Comparison of ENCODE assay signal across 1 cellular context in genomic region chr5:95686661-95687060, GRCh38.
TF ChIP-seq lines count a peak whose summit lies in the region.

No MANE protein-coding gene starts in this region.

TF ChIP-seq in K562, 482 proteins besides CTCF, POLR2A, EP300 and RAD21:
- TF ChIP-seq, protein P1, sequence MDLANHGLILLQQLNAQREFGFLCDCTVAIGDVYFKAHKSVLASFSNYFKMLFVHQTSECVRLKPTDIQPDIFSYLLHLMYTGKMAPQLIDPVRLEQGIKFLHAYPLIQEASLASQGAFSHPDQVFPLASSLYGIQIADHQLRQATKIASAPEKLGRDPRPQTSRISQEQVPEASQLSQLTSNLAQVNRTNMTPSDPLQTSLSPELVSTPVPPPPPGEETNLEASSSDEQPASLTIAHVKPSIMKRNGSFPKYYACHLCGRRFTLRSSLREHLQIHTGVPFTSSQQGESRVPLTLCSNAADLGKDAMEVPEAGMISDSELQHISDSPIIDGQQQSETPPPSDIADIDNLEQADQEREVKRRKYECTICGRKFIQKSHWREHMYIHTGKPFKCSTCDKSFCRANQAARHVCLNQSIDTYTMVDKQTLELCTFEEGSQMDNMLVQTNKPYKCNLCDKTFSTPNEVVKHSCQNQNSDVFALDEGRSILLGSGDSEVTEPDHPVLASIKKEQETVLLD (IDR thresholded peaks at IDR 0.05), result 0 out of 2 replicates have a peak, but pooled peaks have one; percentile 18
- TF ChIP-seq, protein P2, sequence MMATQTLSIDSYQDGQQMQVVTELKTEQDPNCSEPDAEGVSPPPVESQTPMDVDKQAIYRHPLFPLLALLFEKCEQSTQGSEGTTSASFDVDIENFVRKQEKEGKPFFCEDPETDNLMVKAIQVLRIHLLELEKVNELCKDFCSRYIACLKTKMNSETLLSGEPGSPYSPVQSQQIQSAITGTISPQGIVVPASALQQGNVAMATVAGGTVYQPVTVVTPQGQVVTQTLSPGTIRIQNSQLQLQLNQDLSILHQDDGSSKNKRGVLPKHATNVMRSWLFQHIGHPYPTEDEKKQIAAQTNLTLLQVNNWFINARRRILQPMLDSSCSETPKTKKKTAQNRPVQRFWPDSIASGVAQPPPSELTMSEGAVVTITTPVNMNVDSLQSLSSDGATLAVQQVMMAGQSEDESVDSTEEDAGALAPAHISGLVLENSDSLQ (IDR thresholded peaks at IDR 0.05), result no peak
